In the genomic region with DNA sequence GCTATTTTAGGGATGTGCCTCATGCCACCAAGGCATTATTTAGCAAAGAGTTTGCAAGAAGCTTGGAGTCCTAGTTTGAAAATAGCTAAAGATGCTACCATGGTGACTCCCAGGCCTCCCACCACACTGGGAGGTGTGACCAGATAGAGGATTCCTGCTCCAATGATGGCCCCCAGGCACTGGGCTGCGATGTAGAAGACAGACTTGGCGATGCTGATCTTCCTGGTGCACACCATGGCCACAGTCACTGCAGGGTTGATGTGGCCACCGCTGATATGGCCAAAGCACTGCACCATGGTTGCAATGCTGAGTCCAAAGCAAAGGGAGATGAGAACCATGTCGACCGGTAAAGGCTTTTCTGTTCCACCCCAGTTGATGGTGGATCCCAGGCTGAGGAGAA, we compare ENCODE assay signal across 17 cellular contexts. TPM values are rescaled to one million over a fixed set of nuclear protein-coding genes. Genes with fewer than 3 reads are reported as not detected.
DNase-seq lines count a peak whose midpoint lies in the region; ATAC-seq lines count a peak whose summit lies in the region.
"Had no signal": no experiment of that assay in that cellular context is flagged by ENCODE, and none has a peak within 500 bp of the region (broad histone marks: within the 10 kb centered on the region; RNA-seq: fewer than 3 reads in every experiment).

No MANE protein-coding gene starts in this region.

- H3K4ac ChIP-seq in neuronal stem cell (ENCODE audit: low read length) = no peak overlapping the region

- peaks cover 6 to 13% of the 10 kb centered on the region in 2 donors for H3K4me1 ChIP-seq in neuronal stem cell (ENCODE audit: control insufficient read depth in 2 of 2, insufficient read depth in 1 of 2, low read depth in 1 of 2, low read length in 2 of 2)
- H3K4me1 ChIP-seq: A549, BE2C had no signal

- no peak overlapping the region for H4K91ac ChIP-seq in neuronal stem cell (ENCODE audit: low read depth, low read length, poor library complexity)

- no CpG with 5 or more reads among the region's 5 CpGs for WGBS in neuronal stem cell (ENCODE audit: extremely low coverage in 2 of 2, insufficient read length in 2 of 2, insufficient replicate concordance in 1 of 2), 2 donors

- H3K27ac Mint-ChIP-seq in activated T-cell treated with anti-CD3 and anti-CD28 coated beads, Interleukin-2, amount 50 U/mL, for 72 hours = no peak overlapping the region
- H3K27ac Mint-ChIP-seq: CD8-positive, alpha-beta T cell; HFFc6 had no signal

- no peak overlapping the region for H4K8ac ChIP-seq in neuronal stem cell (ENCODE audit: low read depth, low read length)

- H2BK120ac ChIP-seq in neuronal stem cell (ENCODE audit: low read depth, low read length) = no peak overlapping the region

- DNase-seq in neuronal stem cell (ENCODE audit: low spot score) (no peak), MV-4-11 (lab: John Stamatoyannopoulos, UW) (no peak)
- DNase-seq in activated T-cell treated with anti-CD3 and anti-CD28 coated beads, Interleukin-2, amount 50 U/mL, for 72 hours = no peak
- DNase-seq: BE2C; CD8-positive, alpha-beta T cell; COR-L47; GF-D8; HCEC 1CT; HFFc6 had no signal

- no peaks in the 10 kb centered on the region for H3K9me3 ChIP-seq in neuronal stem cell (replicated peaks in 1 of 2; ENCODE audit: control insufficient read depth in 2 of 2, insufficient read depth in 1 of 2, low read depth in 1 of 2, low read length in 2 of 2)
- H3K9me3 ChIP-seq: A549, BE2C had no signal

- no peak overlapping the region for H3K23ac ChIP-seq in neuronal stem cell (ENCODE audit: low read depth, low read length, poor library complexity)

- H3K36me3 Mint-ChIP-seq in activated T-cell treated with anti-CD3 and anti-CD28 coated beads, Interleukin-2, amount 50 U/mL, for 72 hours (ENCODE audit: insufficient read depth in 2 of 2) = no peaks in the 10 kb centered on the region
- H3K36me3 Mint-ChIP-seq: CD8-positive, alpha-beta T cell had no signal

- H2AFZ ChIP-seq in neuronal stem cell (ENCODE audit: low read length) = peak overlapping the region; percentile 2

- H2BK5ac ChIP-seq in neuronal stem cell (ENCODE audit: low read length) = no peak overlapping the region

- H3K36me3 ChIP-seq in neuronal stem cell (replicated peaks in 1 of 2; ENCODE audit: control insufficient read depth in 2 of 2, insufficient read depth in 2 of 2, low read length in 2 of 2) = no peaks in the 10 kb centered on the region
- H3K36me3 ChIP-seq: BE2C had no signal

- ATAC-seq in GM19395 (IDR thresholded peaks at IDR 0.05; ENCODE audit: unreplicated experiment) = no peak
- ATAC-seq in activated T-cell treated with anti-CD3 and anti-CD28 coated beads, Interleukin-2, amount 50 U/mL, for 72 hours (replicated peaks in 1 of 2) = no peak
- no peak for ATAC-seq in GM19328 (IDR thresholded peaks at IDR 0.05; ENCODE audit: unreplicated experiment)
- ATAC-seq: A549; CD8-positive, alpha-beta T cell; HepG2 had no signal

- H2AK5ac ChIP-seq in neuronal stem cell (ENCODE audit: low read depth, low read length) = no peak overlapping the region

- H3K27ac ChIP-seq in angular gyrus (ENCODE audit: low read depth, low read length) (peak overlapping the region; percentile 71), layer of hippocampus (ENCODE audit: low read depth, low read length) (peak overlapping the region; percentile 71), neuronal stem cell (replicated peaks; ENCODE audit: low read length) (no peak overlapping the region)
- H3K27ac ChIP-seq: A549, C4-2B had no signal

- peak overlapping the region; percentile 71 for H3K18ac ChIP-seq in neuronal stem cell (ENCODE audit: low read length)

- no peaks in the 10 kb centered on the region for H3K9me3 Mint-ChIP-seq in activated T-cell treated with anti-CD3 and anti-CD28 coated beads, Interleukin-2, amount 50 U/mL, for 72 hours

- H3K4me2 ChIP-seq in neuronal stem cell (ENCODE audit: insufficient read depth, low read length, poor library complexity, severe bottlenecking) = no peak overlapping the region

- H3K14ac ChIP-seq in neuronal stem cell (ENCODE audit: low read length) = no peak overlapping the region

- no peak overlapping the region for H3K9ac ChIP-seq in neuronal stem cell (ENCODE audit: low read depth, low read length, poor library complexity)

- no peak overlapping the region for H2BK12ac ChIP-seq in neuronal stem cell (ENCODE audit: low read length)

- H3K27me3 ChIP-seq in layer of hippocampus (ENCODE audit: control insufficient read depth, insufficient read depth, low read length) = peaks cover 2% of the 10 kb centered on the region
- peaks cover 0 to 15% (median 2%) of the 10 kb centered on the region in 3 experiments for H3K27me3 ChIP-seq in neuronal stem cell (ENCODE audit: control insufficient read depth in 3 of 3, insufficient read depth in 3 of 3, low read depth in 1 of 3, low read length in 3 of 3)

- no peaks in the 10 kb centered on the region for H3K4me1 Mint-ChIP-seq in activated T-cell treated with anti-CD3 and anti-CD28 coated beads, Interleukin-2, amount 50 U/mL, for 72 hours (ENCODE audit: low read depth)

- H3K27me3 Mint-ChIP-seq in activated T-cell treated with anti-CD3 and anti-CD28 coated beads, Interleukin-2, amount 50 U/mL, for 72 hours (ENCODE audit: low read depth) = peaks cover 9% of the 10 kb centered on the region

- no peak overlapping the region for H3K4me3 Mint-ChIP-seq in activated T-cell treated with anti-CD3 and anti-CD28 coated beads, Interleukin-2, amount 50 U/mL, for 72 hours
- H3K4me3 Mint-ChIP-seq: CD8-positive, alpha-beta T cell; HFFc6 had no signal

- no peak overlapping the region for H3K4me3 ChIP-seq in neuronal stem cell (ENCODE audit: low read length in 2 of 2)

- H2BK15ac ChIP-seq in neuronal stem cell (ENCODE audit: low read length) = no peak overlapping the region

- H3K79me1 ChIP-seq in neuronal stem cell (ENCODE audit: low read depth, low read length) = no peaks in the 10 kb centered on the region

RNA-seq across cellular contexts. Expression of a gene that starts 3.4 kb away (rescaled TPM):
- polyA plus RNA-seq in neuronal stem cell (2013, experiment 1 of 2) = 0.15 TPM
- 0.10 TPM for polyA plus RNA-seq in neuronal stem cell (2013, experiment 2 of 2)
- total RNA-seq in activated T-cell treated with anti-CD3 and anti-CD28 coated beads, Interleukin-2, amount 50 U/mL, for 72 hours = not detected
- total RNA-seq: CD8-positive, alpha-beta T cell; HFFc6 had no signal
- polyA plus RNA-seq: AG04450 had no signal
